In genomic region chr1:155976062-155976912, GRCh38 we compare ENCODE assay signal across 8 cellular contexts. TPM values are rescaled to one million over a fixed set of nuclear protein-coding genes. Genes with fewer than 3 reads are reported as not detected.
DNase-seq lines count a peak whose midpoint lies in the region; ATAC-seq and TF ChIP-seq lines count a peak whose summit lies in the region.

No MANE protein-coding gene starts in this region.

- intact Hi-C loops in CD4-positive, alpha-beta memory T cell (cut with micrococcal nuclease) = loop anchor here (1.0 to 5.0 kb wide), 2 partner anchors 9 to 119 kb away; partner anchors contain the start of genes GON4L and SYT11

- H3K4me3 ChIP-seq in CD4-positive, alpha-beta memory T cell (ENCODE audit: low read length in 2 of 2) = peak overlapping the region; percentile 87 to 96
- H3K4me3 ChIP-seq in Loucy (ENCODE audit: low read length, poor library complexity, severe bottlenecking) (peak overlapping the region; percentile 96), adipocyte (ENCODE audit: low read length) (peak overlapping the region; percentile 88), iPS DF 6.9 (ENCODE audit: low read length) (peak overlapping the region; percentile 14; the same call in 1 of the 2 replicates), smooth muscle cell (peak overlapping the region; percentile 97)

- H3K36me3 Mint-ChIP-seq in CD4-positive, alpha-beta memory T cell = peaks cover 7 to 54% of the 10 kb centered on the region in 2 donors

- CTCF ChIA-PET in CD4-positive, alpha-beta memory T cell (lab: Charles Lee; ENCODE audit: partially characterized antibody) = interaction anchor here (0.7 to 6.8 kb wide), 8 partner anchors 9 to 43 kb away, joined by 3 to 47 read pairs (median 11); partner anchors contain the start of gene KHDC4

- TF ChIP-seq CTCF in Loucy (conservative IDR thresholded peaks at IDR 0.05; ENCODE audit: low read length) (no peak), smooth muscle cell (IDR thresholded peaks at IDR 0.05; ENCODE audit: borderline replicate concordance, insufficient read depth, poor library complexity, severe bottlenecking) (no peak)

- POLR2A ChIA-PET in CD4-positive, alpha-beta memory T cell (lab: Charles Lee; ENCODE audit: partially characterized antibody) = interaction anchor here (0.8 to 12.4 kb wide), 12 partner anchors 11 to 524 kb away, joined by 3 to 199 read pairs (median 8); partner anchors contain the start of genes KHDC4, MEF2D and RXFP4

- H3K4me2 ChIP-seq in Loucy (ENCODE audit: low read depth, low read length, poor library complexity, severe bottlenecking) (peak overlapping the region; percentile 89), smooth muscle cell (peak overlapping the region; percentile 90)

- H3K4me1 Mint-ChIP-seq in CD4-positive, alpha-beta memory T cell = peaks cover 54 to 89% (median 65%) of the 10 kb centered on the region in 4 donors

- H3K9ac ChIP-seq in Loucy (ENCODE audit: low read depth, low read length, poor library complexity, severe bottlenecking) = peak overlapping the region; percentile 99
- peak overlapping the region; percentile 97 for H3K9ac ChIP-seq in adipocyte (ENCODE audit: low read length)
- peak overlapping the region; percentile 89 for H3K9ac ChIP-seq in smooth muscle cell (ENCODE audit: low read depth)

- no peaks in the 10 kb centered on the region for H3K27me3 Mint-ChIP-seq in CD4-positive, alpha-beta memory T cell

- peaks cover 99% of the 10 kb centered on the region for H3K79me2 ChIP-seq in Loucy (ENCODE audit: insufficient read depth, low read length)
- H3K79me2 ChIP-seq in smooth muscle cell (ENCODE audit: low read depth) = peaks cover 92% of the 10 kb centered on the region

- H3K4me1 ChIP-seq in CD4-positive, alpha-beta memory T cell (ENCODE audit: insufficient read depth, low read length) = peaks cover 74% of the 10 kb centered on the region
- H3K4me1 ChIP-seq in Loucy (ENCODE audit: insufficient read depth, low read length, poor library complexity, severe bottlenecking) = peaks cover 76% of the 10 kb centered on the region
- H3K4me1 ChIP-seq in adipocyte (ENCODE audit: control insufficient read depth, insufficient read depth, low read length) = peaks cover 56% of the 10 kb centered on the region
- peaks cover 19% of the 10 kb centered on the region for H3K4me1 ChIP-seq in iPS DF 6.9 (ENCODE audit: control insufficient read depth, insufficient read depth, low read length)
- H3K4me1 ChIP-seq in smooth muscle cell (ENCODE audit: low read depth) = peaks cover 46% of the 10 kb centered on the region

- peak; percentile 61 to 77 (median 66) for DNase-seq in CD4-positive, alpha-beta memory T cell
- peak; percentile 89 for DNase-seq in SKM-1 treated with dmso at 0.1 percent for 144 hours (lab: John Stamatoyannopoulos, UW; ENCODE audit: unreplicated experiment)
- DNase-seq in adipocyte (ENCODE audit: low read depth) = peak; percentile 88
- DNase-seq in iPS DF 6.9 (ENCODE audit: low read depth, low spot score) = no peak
- no peak for DNase-seq in smooth muscle cell (lab: John Stamatoyannopoulos, UW; ENCODE audit: unreplicated experiment)
- no peak for DNase-seq in HuH-7.5 (ENCODE audit: low spot score)

- H3K27ac Mint-ChIP-seq in CD4-positive, alpha-beta memory T cell = peak overlapping the region; percentile 81 to 98 (median 94)

- peak overlapping the region; percentile 93 to 99 (median 97) for H3K4me3 Mint-ChIP-seq in CD4-positive, alpha-beta memory T cell

- peak overlapping the region; percentile 86 for H3K27ac ChIP-seq in CD4-positive, alpha-beta memory T cell (ENCODE audit: low read depth, low read length)
- no peak overlapping the region for H3K27ac ChIP-seq in iPS DF 6.9 (ENCODE audit: low read length)
- H3K27ac ChIP-seq in smooth muscle cell (ENCODE audit: low read depth) = peak overlapping the region; percentile 96

- no CpG with 5 or more reads among the region's 14 CpGs for WGBS in iPS DF 6.9 (ENCODE audit: insufficient coverage, insufficient read length)
- WGBS in smooth muscle cell (ENCODE audit: low lambda C conversion rate) = 7% methylated on average over 14 of the region's 14 CpGs

- H3K9me3 ChIP-seq in CD4-positive, alpha-beta memory T cell (ENCODE audit: control insufficient read depth in 1 of 2, low read length in 2 of 2) = no peaks in the 10 kb centered on the region
- H3K9me3 ChIP-seq in Loucy (ENCODE audit: insufficient read depth, low read depth, low read length) (no peaks in the 10 kb centered on the region), adipocyte (ENCODE audit: control insufficient read depth, low read length) (no peaks in the 10 kb centered on the region), iPS DF 6.9 (ENCODE audit: control insufficient read depth, insufficient read depth, low read length) (no peaks in the 10 kb centered on the region), smooth muscle cell (replicated peaks; ENCODE audit: low read depth) (no peaks in the 10 kb centered on the region)

- peaks cover 3% of the 10 kb centered on the region; the same call in 1 of the 2 replicates for H3F3A ChIP-seq in Loucy (ENCODE audit: low read depth)
- H3F3A ChIP-seq in smooth muscle cell (ENCODE audit: low read depth) = peaks cover 21% of the 10 kb centered on the region

- no peak for ATAC-seq in HG02973 (IDR thresholded peaks at IDR 0.05; ENCODE audit: unreplicated experiment)

- no peaks in the 10 kb centered on the region for H3K27me3 ChIP-seq in CD4-positive, alpha-beta memory T cell (ENCODE audit: insufficient read depth, low read length)
- H3K27me3 ChIP-seq in Loucy (ENCODE audit: insufficient read depth, low read length, poor library complexity, severe bottlenecking) = peaks cover 13% of the 10 kb centered on the region
- H3K27me3 ChIP-seq in adipocyte (replicated peaks; ENCODE audit: control insufficient read depth, insufficient read depth, low read length) = no peaks in the 10 kb centered on the region
- no peaks in the 10 kb centered on the region for H3K27me3 ChIP-seq in iPS DF 6.9 (ENCODE audit: control insufficient read depth, insufficient read depth, low read length)
- no peaks in the 10 kb centered on the region for H3K27me3 ChIP-seq in smooth muscle cell (ENCODE audit: low read depth)

- H3K36me3 ChIP-seq in CD4-positive, alpha-beta memory T cell (ENCODE audit: insufficient read depth, low read length) = peaks cover 11% of the 10 kb centered on the region
- no peaks in the 10 kb centered on the region; the same call in 1 of the 2 replicates for H3K36me3 ChIP-seq in Loucy (ENCODE audit: insufficient read depth, low read length)
- H3K36me3 ChIP-seq in adipocyte (ENCODE audit: control insufficient read depth, insufficient read depth, low read length, severe bottlenecking) = peaks cover 19% of the 10 kb centered on the region
- no peaks in the 10 kb centered on the region for H3K36me3 ChIP-seq in iPS DF 6.9 (ENCODE audit: control insufficient read depth, insufficient read depth, low read length)
- H3K36me3 ChIP-seq in smooth muscle cell (ENCODE audit: low read depth) = no peaks in the 10 kb centered on the region

- H4K20me1 ChIP-seq in Loucy (ENCODE audit: insufficient read depth, low read length, poor library complexity, severe bottlenecking) (peaks cover 47% of the 10 kb centered on the region), smooth muscle cell (ENCODE audit: low read depth) (peaks cover 62% of the 10 kb centered on the region)

- H3K9me2 ChIP-seq in Loucy (replicated peaks; ENCODE audit: low read depth, low read length) = no peaks in the 10 kb centered on the region

- H3K9me3 Mint-ChIP-seq in CD4-positive, alpha-beta memory T cell = no peaks in the 10 kb centered on the region

- no peak overlapping the region for H2AFZ ChIP-seq in Loucy (ENCODE audit: low read length)
- H2AFZ ChIP-seq in smooth muscle cell (ENCODE audit: low read depth) = no peak overlapping the region

RNA-seq across cellular contexts. Expression of gene ARHGEF2, which starts 2.1 kb away (rescaled TPM):
- total RNA-seq in CD4-positive, alpha-beta memory T cell = 100 to 1,000 TPM; 190 to 198 TPM
- 10 to 100 TPM in 1 of 2 donors, 1 to 10 TPM in 1; 6.7 to 30.4 TPM for polyA plus RNA-seq in CD4-positive, alpha-beta memory T cell
- 30.2 and 58.0 TPM in 2 replicates for total RNA-seq in smooth muscle cell
- 21.0 and 24.2 TPM in 2 replicates for polyA plus RNA-seq in smooth muscle cell

RNA-seq across cellular contexts. Expression of gene RXFP4, which starts 34.8 kb away (rescaled TPM):
- not detected for total RNA-seq in CD4-positive, alpha-beta memory T cell
- polyA plus RNA-seq in CD4-positive, alpha-beta memory T cell = under 1 TPM in 1 of 2 donors, not detected in 1; 0.91 TPM
- total RNA-seq in smooth muscle cell = not detected in 2 replicates
- polyA plus RNA-seq in smooth muscle cell = 0.66 and 1.5 TPM in 2 replicates

RNA-seq across cellular contexts. Expression of gene KHDC4, which starts 42.1 kb away (rescaled TPM):
- total RNA-seq in CD4-positive, alpha-beta memory T cell = 100 to 1,000 TPM; 127 to 134 TPM
- 1 to 10 TPM; 5.5 to 9.4 TPM for polyA plus RNA-seq in CD4-positive, alpha-beta memory T cell
- total RNA-seq in smooth muscle cell = 35.6 and 41.7 TPM in 2 replicates
- 14.9 and 18.3 TPM in 2 replicates for polyA plus RNA-seq in smooth muscle cell

RNA-seq across cellular contexts. Expression of gene SSR2, which starts 44.5 kb away (rescaled TPM):
- total RNA-seq in CD4-positive, alpha-beta memory T cell = 100 to 1,000 TPM; 252 to 276 TPM
- polyA plus RNA-seq in CD4-positive, alpha-beta memory T cell = 100 to 1,000 TPM; 349 to 442 TPM
- 452 and 457 TPM in 2 replicates for total RNA-seq in smooth muscle cell
- 408 and 447 TPM in 2 replicates for polyA plus RNA-seq in smooth muscle cell

Comparison
In these comparisons a context has a peak if more than half of its experiments do, and no peak if none do; other contexts are left out.
1. DNase-seq: peak in CD4-positive, alpha-beta memory T cell (5 of 5), SKM-1 treated with dmso at 0.1 percent for 144 hours (single experiment) and adipocyte (single experiment); none in iPS DF 6.9 (single experiment), smooth muscle cell (single experiment) and HuH-7.5 (single experiment).
2. H3K4me3 ChIP-seq: peak in every context shown above with its lines; median percentile 97 in smooth muscle cell; 96 in Loucy; 92 in CD4-positive, alpha-beta memory T cell; 88 in adipocyte; 14 in iPS DF 6.9.
3. Peak in every context shown above with its lines, with median percentiles within 50 percentile points of each other: H3K9ac ChIP-seq.